ENCODE assay signal across 18 cellular contexts in genomic region chr17:45438931-45439610, GRCh38. TPM values are rescaled to one million over a fixed set of nuclear protein-coding genes. Genes with fewer than 3 reads are reported as not detected.
DNase-seq lines count a peak whose midpoint lies in the region; ATAC-seq and TF ChIP-seq lines count a peak whose summit lies in the region.
"Had no signal": no experiment of that assay in that cellular context is flagged by ENCODE, and none has a peak within 500 bp of the region (broad histone marks: within the 10 kb centered on the region; RNA-seq: fewer than 3 reads in every experiment).

No MANE protein-coding gene starts in this region.

- DNase-seq in MG63, result peak; percentile 38
- peak; percentile 55 for DNase-seq in epithelial cell of esophagus (ENCODE audit: low read depth)
- DNase-seq in mucosa of descending colon, result peak in 1 of 3 donors; percentile 67
- DNase-seq in type B pancreatic cell (ENCODE audit: extremely low spot score, unreplicated experiment), result no peak
- DNase-seq in dedifferentiated amniotic fluid mesenchymal stem cell (ENCODE audit: extremely low spot score), result no peak
- DNase-seq: activated B cell treated with CpG ODN at 0.5 μM for 24 hours; activated CD8-positive, alpha-beta T cell treated with anti-CD3 and anti-CD28 coated beads, Interleukin-2, amount 10 ng/mL, durations not matched to agents 7 days and 5 days; activated T-cell treated with anti-CD3 and anti-CD28 coated beads, Interleukin-2, amount 50 U/mL, for 48 hours; heart right ventricle; NCI-H1417 treated with DMSO at 0.1 percent for 48 hours; occipital lobe; SHP77; small intestine had no signal

- no peak overlapping the region for H3K4me3 ChIP-seq in MG63
- no peak overlapping the region for H3K4me3 ChIP-seq in epithelial cell of esophagus (ENCODE audit: low read length)
- H3K4me3 ChIP-seq in mucosa of descending colon, result no peak overlapping the region
- H3K4me3 ChIP-seq: heart right ventricle had no signal

- H3K36me3 Mint-ChIP-seq in type B pancreatic cell, result no peaks in the 10 kb centered on the region
- H3K36me3 Mint-ChIP-seq: activated naive CD4-positive, alpha-beta T cell treated with anti-CD3 and anti-CD28 coated beads, Interleukin-2, amount 50 U/mL, for 72 hours had no signal

- peak; percentile 61 for ATAC-seq in mucosa of descending colon
- ATAC-seq in GM21447 (IDR thresholded peaks at IDR 0.05; ENCODE audit: unreplicated experiment), result no peak
- ATAC-seq in HG02885 (IDR thresholded peaks at IDR 0.05; ENCODE audit: poor library complexity, unreplicated experiment), result no peak
- ATAC-seq: activated CD8-positive, alpha-beta T cell treated with anti-CD3 and anti-CD28 coated beads, Interleukin-2, amount 10 ng/mL, durations not matched to agents 7 days and 5 days; activated naive CD4-positive, alpha-beta T cell treated with anti-CD3 and anti-CD28 coated beads, Interleukin-2, amount 50 U/mL, for 72 hours; heart right ventricle had no signal

- H3K4me1 ChIP-seq in mucosa of descending colon (ENCODE audit: low read depth), result peaks cover 10% of the 10 kb centered on the region

- H3K4me3 Mint-ChIP-seq in type B pancreatic cell, result no peak overlapping the region
- H3K4me3 Mint-ChIP-seq: activated B cell treated with CpG ODN at 0.5 μM for 24 hours; activated CD8-positive, alpha-beta T cell treated with anti-CD3 and anti-CD28 coated beads, Interleukin-2, amount 10 ng/mL, durations not matched to agents 7 days and 5 days; B cell; dendritic cell treated with granulocyte-macrophage colony-stimulating factor and Interleukin-4, amounts not matched to agents 40 ng/mL and 50 ng/mL, for 4 days had no signal

- H3K9me3 ChIP-seq in MG63 (no peaks in the 10 kb centered on the region), mucosa of descending colon (no peaks in the 10 kb centered on the region)
- H3K9me3 ChIP-seq: heart right ventricle had no signal

- peak overlapping the region; percentile 68 for H3K27ac Mint-ChIP-seq in type B pancreatic cell
- H3K27ac Mint-ChIP-seq: activated B cell treated with CpG ODN at 0.5 μM for 24 hours; activated CD8-positive, alpha-beta T cell treated with anti-CD3 and anti-CD28 coated beads, Interleukin-2, amount 10 ng/mL, durations not matched to agents 7 days and 5 days; activated naive CD4-positive, alpha-beta T cell treated with anti-CD3 and anti-CD28 coated beads, Interleukin-2, amount 50 U/mL, for 72 hours; B cell; dendritic cell treated with granulocyte-macrophage colony-stimulating factor and Interleukin-4, amounts not matched to agents 40 ng/mL and 50 ng/mL, for 4 days had no signal

- intact Hi-C loops in mucosa of descending colon (cut with DNase I, micrococcal nuclease), result no loop called here

- H3K36me3 ChIP-seq in MG63, result no peaks in the 10 kb centered on the region
- H3K36me3 ChIP-seq in mucosa of descending colon (ENCODE audit: low read depth), result no peaks in the 10 kb centered on the region

- TF ChIP-seq CTCF in epithelial cell of esophagus (IDR thresholded peaks at IDR 0.05; ENCODE audit: insufficient read depth, low read depth, low read length, missing control alignments) (no peak), mucosa of descending colon (IDR thresholded peaks at IDR 0.05) (no peak), type B pancreatic cell (conservative IDR thresholded peaks at IDR 0.05) (no peak)

- no peaks in the 10 kb centered on the region for H3K9me3 Mint-ChIP-seq in type B pancreatic cell
- H3K9me3 Mint-ChIP-seq: activated B cell treated with CpG ODN at 0.5 μM for 24 hours; activated naive CD4-positive, alpha-beta T cell treated with anti-CD3 and anti-CD28 coated beads, Interleukin-2, amount 50 U/mL, for 72 hours; dendritic cell treated with granulocyte-macrophage colony-stimulating factor and Interleukin-4, amounts not matched to agents 40 ng/mL and 50 ng/mL, for 4 days had no signal

- peaks cover 10% of the 10 kb centered on the region for H3K4me1 Mint-ChIP-seq in type B pancreatic cell (ENCODE audit: unreplicated experiment)

- no peaks in the 10 kb centered on the region for H3K27me3 Mint-ChIP-seq in type B pancreatic cell
- H3K27me3 Mint-ChIP-seq: activated B cell treated with CpG ODN at 0.5 μM for 24 hours; B cell; dendritic cell treated with granulocyte-macrophage colony-stimulating factor and Interleukin-4, amounts not matched to agents 40 ng/mL and 50 ng/mL, for 4 days had no signal

- H3K27me3 ChIP-seq in MG63, result no peaks in the 10 kb centered on the region
- H3K27me3 ChIP-seq: heart right ventricle had no signal

RNA-seq across cellular contexts. Expression of gene ARHGAP27, which starts 6.4 kb away (rescaled TPM):
- 0.07 and 1.5 TPM in 2 replicates for total RNA-seq in MG63 (2014; rRNA removed; shearing (Covaris generic); ENCODE audit: low replicate concordance)
- total RNA-seq in mucosa of descending colon (100 to 1,000 TPM in 2 of 3 donors, 10 to 100 TPM in 1; 88.7 to 199 (median 165) TPM), type B pancreatic cell (ENCODE audit: low replicate concordance) (26.8 and 56.2 TPM in 2 replicates)

RNA-seq across cellular contexts. Expression of gene PLEKHM1, which starts 51.5 kb away (rescaled TPM):
- total RNA-seq in MG63 (2014; rRNA removed; shearing (Covaris generic); ENCODE audit: low replicate concordance), result 3.1 and 14.7 TPM in 2 replicates
- total RNA-seq in mucosa of descending colon (10 to 100 TPM; 59.1 to 71.3 (median 68.7) TPM), type B pancreatic cell (ENCODE audit: low replicate concordance) (42.1 and 63.1 TPM in 2 replicates)

Comparison
In these comparisons a context has a peak if more than half of its experiments do, and no peak if none do; other contexts are left out.
1. DNase-seq: peak in MG63 (single experiment) and epithelial cell of esophagus (single experiment); none in type B pancreatic cell (single experiment) and dedifferentiated amniotic fluid mesenchymal stem cell (single experiment).
2. RNA of gene ARHGAP27, which starts 6.4 kb away (total RNA-seq): 88.7 to 199 TPM in mucosa of descending colon and 26.8 to 56.2 TPM in type B pancreatic cell; 0.07 to 1.5 TPM in MG63; every median in the first group is over 10 times any median in the second.